ENCODE assay signal across 1 cellular context in the genomic region with DNA sequence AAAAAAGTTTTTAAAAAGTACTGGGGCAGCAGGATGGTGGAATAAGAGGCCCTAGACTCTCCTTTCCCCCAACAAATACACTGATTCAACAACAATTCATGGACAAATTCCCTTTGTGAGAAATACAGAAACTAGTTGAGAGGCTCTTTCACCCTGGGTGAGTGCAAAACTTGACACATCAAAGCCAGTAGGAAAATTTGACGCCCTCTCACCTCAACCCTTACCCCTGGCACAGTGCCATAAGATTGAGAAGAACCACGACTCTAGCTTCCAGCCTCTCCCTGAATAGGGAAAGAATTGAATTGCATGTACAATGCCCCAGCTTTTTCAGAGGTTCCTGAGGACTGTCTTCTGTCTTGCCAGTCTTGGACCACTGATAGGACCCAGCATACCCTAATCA.
TF ChIP-seq lines count a peak whose summit lies in the region.

No MANE protein-coding gene starts in this region.

TF ChIP-seq in K562, 482 proteins besides CTCF, POLR2A, EP300 and RAD21:
- TF ChIP-seq ZNF311 (CRISPR knock-in tag; IDR thresholded peaks at IDR 0.05) (no peak), NFIC (IDR thresholded peaks at IDR 0.05) (peak; percentile 81)
